Comparison of ENCODE assay signal across 7 cellular contexts in genomic region chr12:57129311-57130288, GRCh38. TPM values are rescaled to one million over a fixed set of nuclear protein-coding genes. Genes with fewer than 3 reads are reported as not detected.
DNase-seq lines count a peak whose midpoint lies in the region; TF ChIP-seq lines count a peak whose summit lies in the region.
"Had no signal": no experiment of that assay in that cellular context is flagged by ENCODE, and none has a peak within 500 bp of the region (broad histone marks: within the 10 kb centered on the region; RNA-seq: fewer than 3 reads in every experiment).

No MANE protein-coding gene starts in this region.

- H4K20me1 ChIP-seq in hepatocyte (ENCODE audit: insufficient read depth, poor library complexity, severe bottlenecking) = peaks cover 30% of the 10 kb centered on the region

- intact Hi-C loops in activated naive CD4-positive, alpha-beta T cell treated with anti-CD3 and anti-CD28 coated beads for 36 hours (cut with micrococcal nuclease) = no loop called here
- intact Hi-C loops in transverse colon (cut with DNase I; ENCODE audit: low total_unique reads) = no loop called here

- CTCF ChIA-PET in activated naive CD4-positive, alpha-beta T cell treated with anti-CD3 and anti-CD28 coated beads for 36 hours (lab: Charles Lee) = interaction anchor here (1.1 to 14.5 kb wide), 3 partner anchors 18 to 100 kb away, joined by 3 to 252 read pairs (median 3); partner anchors contain the start of gene SHMT2

- peaks cover 11% of the 10 kb centered on the region for H3K4me1 Mint-ChIP-seq in activated naive CD4-positive, alpha-beta T cell treated with anti-CD3 and anti-CD28 coated beads for 36 hours (ENCODE audit: low read depth)

- in situ Hi-C loops in transverse colon (cut with MboI; ENCODE audit: low pct_ligation_motif_present in 1 of 4, low pct_unique_long_range_greater_than_20kb in 1 of 4, low sequenced_read_pairs in 3 of 4) = no loop called here

- H3K36me3 ChIP-seq in hepatocyte (replicated peaks; ENCODE audit: insufficient read depth, low read depth) = no peaks in the 10 kb centered on the region
- H3K36me3 ChIP-seq in transverse colon = no peaks in the 10 kb centered on the region

- no peak for TF ChIP-seq EP300 in transverse colon (IDR thresholded peaks at IDR 0.05; ENCODE audit: low read depth)

- H3K4me3 ChIP-seq in hepatocyte (peak overlapping the region; percentile 79), transverse colon (peak overlapping the region; percentile 55 to 79 (median 64))

- TF ChIP-seq CTCF in hepatocyte (IDR thresholded peaks at IDR 0.05; ENCODE audit: poor library complexity) = no peak
- TF ChIP-seq CTCF in transverse colon (IDR thresholded peaks at IDR 0.05) = no peak

- no peaks in the 10 kb centered on the region for H3K9me3 ChIP-seq in hepatocyte (ENCODE audit: low read depth)
- H3K9me3 ChIP-seq in transverse colon = no peaks in the 10 kb centered on the region

- H3K4me2 ChIP-seq in hepatocyte = peak overlapping the region; percentile 92

- H3K4me1 ChIP-seq in hepatocyte (ENCODE audit: insufficient read depth) = peaks cover 53% of the 10 kb centered on the region
- peaks cover 27 to 65% (median 52%) of the 10 kb centered on the region in 4 donors for H3K4me1 ChIP-seq in transverse colon

- no peaks in the 10 kb centered on the region for H3K27me3 Mint-ChIP-seq in activated naive CD4-positive, alpha-beta T cell treated with anti-CD3 and anti-CD28 coated beads for 36 hours (ENCODE audit: low read depth)

- WGBS in hepatocyte (ENCODE audit: low lambda C conversion rate, missing lambda C conversion rate) = 0% methylated on average over 2 of the region's 12 CpGs
- 7% methylated on average over 12 of the region's 12 CpGs; no CpG with 5 or more reads in 1 of the 2 donors for WGBS in transverse colon (ENCODE audit: low coverage in 1 of 2), 2 donors

- peak overlapping the region; percentile 10 for H3K4me3 Mint-ChIP-seq in activated naive CD4-positive, alpha-beta T cell treated with anti-CD3 and anti-CD28 coated beads for 36 hours

- no peak overlapping the region for H3K27ac Mint-ChIP-seq in activated naive CD4-positive, alpha-beta T cell treated with anti-CD3 and anti-CD28 coated beads for 36 hours

- no peaks in the 10 kb centered on the region for H3K27me3 ChIP-seq in hepatocyte
- no peaks in the 10 kb centered on the region for H3K27me3 ChIP-seq in transverse colon

- no peak for TF ChIP-seq POLR2A in transverse colon (IDR thresholded peaks at IDR 0.05)

- H3K9me2 ChIP-seq in hepatocyte (replicated peaks; ENCODE audit: insufficient read depth) = no peaks in the 10 kb centered on the region

- H3K27ac ChIP-seq in hepatocyte (peak overlapping the region; percentile 98), transverse colon (peak overlapping the region; percentile 94 to 99 (median 96))

- no peak for DNase-seq in activated naive CD4-positive, alpha-beta T cell treated with anti-CD3 and anti-CD28 coated beads for 36 hours
- no peak for DNase-seq in activated naive CD4-positive, alpha-beta T cell treated with Interleukin-2 at 50 U/mL for 16 hours
- DNase-seq in hepatocyte (ENCODE audit: low spot score) (no peak), transverse colon (peak; percentile 38), HUDEP-2 (lab: John Stamatoyannopoulos, UW; ENCODE audit: unreplicated experiment in 76 of 76) (no peak), retina (no peak)

- H3K36me3 Mint-ChIP-seq in activated naive CD4-positive, alpha-beta T cell treated with anti-CD3 and anti-CD28 coated beads for 36 hours (ENCODE audit: low read depth) = no peaks in the 10 kb centered on the region

- H3K9me3 Mint-ChIP-seq in activated naive CD4-positive, alpha-beta T cell treated with anti-CD3 and anti-CD28 coated beads for 36 hours = no peaks in the 10 kb centered on the region

- H3K79me2 ChIP-seq in hepatocyte = peaks cover 63% of the 10 kb centered on the region

- no peak overlapping the region for H2AFZ ChIP-seq in hepatocyte

RNA-seq across cellular contexts. Expression of gene LRP1, which starts 1.3 kb away (rescaled TPM):
- 1 to 10 TPM; 1.0 to 1.5 TPM for total RNA-seq in activated naive CD4-positive, alpha-beta T cell treated with anti-CD3 and anti-CD28 coated beads for 36 hours
- 48.5 and 76.8 TPM in 2 replicates for total RNA-seq in hepatocyte
- 47.8 and 57.6 TPM in 2 replicates for polyA plus RNA-seq in hepatocyte
- total RNA-seq in transverse colon = 100 to 1,000 TPM in 3 of 4 donors, 10 to 100 TPM in 1; 94.3 to 248 (median 199) TPM

RNA-seq across cellular contexts. Expression of gene LRP1-AS, which starts 17.8 kb away (rescaled TPM):
- not detected for total RNA-seq in activated naive CD4-positive, alpha-beta T cell treated with anti-CD3 and anti-CD28 coated beads for 36 hours
- total RNA-seq in hepatocyte = not detected in 2 replicates
- polyA plus RNA-seq in hepatocyte = 0.59 TPM in 1 of 2 replicates, not detected in the other
- not detected for total RNA-seq in transverse colon
- total RNA-seq: Daoy had no signal

RNA-seq across cellular contexts. Expression of gene STAT6, which starts 18.4 kb away (rescaled TPM):
- 100 to 1,000 TPM; 188 to 193 TPM for total RNA-seq in activated naive CD4-positive, alpha-beta T cell treated with anti-CD3 and anti-CD28 coated beads for 36 hours
- 76.7 and 78.9 TPM in 2 replicates for total RNA-seq in hepatocyte
- 80.0 and 101 TPM in 2 replicates for polyA plus RNA-seq in hepatocyte
- total RNA-seq in transverse colon = 100 to 1,000 TPM; 181 to 318 (median 198) TPM

RNA-seq across cellular contexts. Expression of gene NAB2, which starts 40.7 kb away (rescaled TPM):
- 10 to 100 TPM; 18.4 to 19.1 TPM for total RNA-seq in activated naive CD4-positive, alpha-beta T cell treated with anti-CD3 and anti-CD28 coated beads for 36 hours
- total RNA-seq in hepatocyte = 21.9 and 24.8 TPM in 2 replicates
- 12.3 and 12.9 TPM in 2 replicates for polyA plus RNA-seq in hepatocyte
- total RNA-seq in transverse colon = 1 to 10 TPM; 2.6 to 9.1 (median 4.7) TPM

RNA-seq across cellular contexts. Expression of gene NEMP1, which starts 51.0 kb away (rescaled TPM):
- 10 to 100 TPM; 71.3 to 72.2 TPM for total RNA-seq in activated naive CD4-positive, alpha-beta T cell treated with anti-CD3 and anti-CD28 coated beads for 36 hours
- total RNA-seq in hepatocyte (8.3 and 9.3 TPM in 2 replicates), transverse colon (10 to 100 TPM in 1 of 4 donors, 1 to 10 TPM in 3; 4.0 to 66.7 (median 5.2) TPM)
- polyA plus RNA-seq in hepatocyte = 3.0 and 6.2 TPM in 2 replicates

Comparison
In these comparisons a context has a peak if more than half of its experiments do, and no peak if none do; other contexts are left out.
1. RNA of gene LRP1, which starts 1.3 kb away (total RNA-seq): 94.3 to 248 TPM in transverse colon and 48.5 to 76.8 TPM in hepatocyte; 1.0 to 1.5 TPM in activated naive CD4-positive, alpha-beta T cell treated with anti-CD3 and anti-CD28 coated beads for 36 hours; every median in the first group is over 10 times any median in the second.